ENCODE assay signal across 1 cellular context in genomic region chr20:2470432-2471193, GRCh38.
TF ChIP-seq lines count a peak whose summit lies in the region.

Gene SNRPB, minus strand, starts transcription at chr20:2470789. Its CDS starts 99 bp downstream, at chr20:2470690.

TF ChIP-seq in HepG2, 621 proteins besides CTCF, POLR2A, EP300 and RAD21 (continued from another document and continues in another):
- TF ChIP-seq HES4 (CRISPR knock-in tag; IDR thresholded peaks at IDR 0.05; ENCODE audit: borderline replicate concordance) (peak; percentile 91), TBL1XR1 (IDR thresholded peaks at IDR 0.05; ENCODE audit: borderline replicate concordance, low read length, partially characterized antibody) (peak; percentile 82), SIN3A (IDR thresholded peaks at IDR 0.05; ENCODE audit: borderline replicate concordance, low read depth, low read length) (peak; percentile 86; the same call in 1 of the 2 replicates), MLX (CRISPR knock-in tag; IDR thresholded peaks at IDR 0.05) (peak; percentile 84), NFATC3 (CRISPR knock-in tag; IDR thresholded peaks at IDR 0.05) (peak; percentile 100), ZNF615 (CRISPR knock-in tag; IDR thresholded peaks at IDR 0.05; ENCODE audit: borderline replicate concordance) (peak; percentile 99), HNF1B (CRISPR knock-in tag; IDR thresholded peaks at IDR 0.05) (peak; percentile 97), LRRFIP1 (CRISPR knock-in tag; conservative IDR thresholded peaks at IDR 0.05) (peak; percentile 93), ZFP41 (CRISPR knock-in tag; IDR thresholded peaks at IDR 0.05; ENCODE audit: borderline replicate concordance) (peak; percentile 97), ZZZ3 (CRISPR knock-in tag; IDR thresholded peaks at IDR 0.05; ENCODE audit: borderline replicate concordance) (peak; percentile 100), ZBTB43 (CRISPR knock-in tag; conservative IDR thresholded peaks at IDR 0.05) (peak; percentile 92), NFIB (CRISPR knock-in tag; IDR thresholded peaks at IDR 0.05; ENCODE audit: borderline replicate concordance) (no peak), ZSCAN21 (CRISPR knock-in tag; IDR thresholded peaks at IDR 0.05; ENCODE audit: borderline replicate concordance) (peak; percentile 95; the same call in 1 of the 2 replicates), CBX2 (IDR thresholded peaks at IDR 0.05; ENCODE audit: low read depth, low read length) (0 out of 2 replicates have a peak, but pooled peaks have one; percentile 69), CBX2 (CRISPR knock-in tag; IDR thresholded peaks at IDR 0.05; ENCODE audit: low read depth) (peak; percentile 94; the same call in 1 of the 2 replicates), HOXA3 (CRISPR knock-in tag; IDR thresholded peaks at IDR 0.05) (peak; percentile 98), CBFB (CRISPR knock-in tag; IDR thresholded peaks at IDR 0.05) (peak; percentile 95), ETV6 (CRISPR knock-in tag; conservative IDR thresholded peaks at IDR 0.05) (peak; percentile 98), USF2 (IDR thresholded peaks at IDR 0.05; ENCODE audit: low read depth, low read length) (no peak), USF2 (CRISPR knock-in tag; IDR thresholded peaks at IDR 0.05; ENCODE audit: borderline replicate concordance) (0 out of 2 replicates have a peak, but pooled peaks have one; percentile 61), FOXM1 (CRISPR knock-in tag; IDR thresholded peaks at IDR 0.05) (peak; percentile 69; the same call in 1 of the 2 replicates), TOPORS (CRISPR knock-in tag; IDR thresholded peaks at IDR 0.05) (peak; percentile 96), SOX5 (CRISPR knock-in tag; IDR thresholded peaks at IDR 0.05; ENCODE audit: borderline replicate concordance) (peak; percentile 75), ZFP37 (CRISPR knock-in tag; IDR thresholded peaks at IDR 0.05; ENCODE audit: borderline replicate concordance) (peak; percentile 98), TRIM24 (CRISPR knock-in tag; IDR thresholded peaks at IDR 0.05) (no peak), ARNT (IDR thresholded peaks at IDR 0.05) (no peak), NAIF1 (CRISPR knock-in tag; IDR thresholded peaks at IDR 0.05; ENCODE audit: borderline replicate concordance) (peak; percentile 98), MYNN (CRISPR knock-in tag; IDR thresholded peaks at IDR 0.05; ENCODE audit: low read depth) (peak; percentile 96), SKI (IDR thresholded peaks at IDR 0.05; ENCODE audit: partially characterized antibody) (peak; percentile 73), JUN (CRISPR knock-in tag; IDR thresholded peaks at IDR 0.05) (peak; percentile 84), ZNF691 (CRISPR knock-in tag; IDR thresholded peaks at IDR 0.05; ENCODE audit: borderline replicate concordance, low read depth) (peak; percentile 98), NFE2 (CRISPR knock-in tag; IDR thresholded peaks at IDR 0.05) (peak; percentile 67; the same call in 1 of the 2 replicates), THAP8 (CRISPR knock-in tag; IDR thresholded peaks at IDR 0.05; ENCODE audit: borderline replicate concordance) (peak; percentile 95), ZNF784 (CRISPR knock-in tag; IDR thresholded peaks at IDR 0.05; ENCODE audit: borderline replicate concordance) (peak; percentile 100), DPF2 (CRISPR knock-in tag; IDR thresholded peaks at IDR 0.05; ENCODE audit: borderline replicate concordance, low read depth) (peak; percentile 62; the same call in 1 of the 2 replicates), ZNF256 (CRISPR knock-in tag; conservative IDR thresholded peaks at IDR 0.05) (peak; percentile 98), ZNF282 (IDR thresholded peaks at IDR 0.05; ENCODE audit: partially characterized antibody) (no peak), RFX1 (IDR thresholded peaks at IDR 0.05) (no peak), SMAD9 (CRISPR knock-in tag; IDR thresholded peaks at IDR 0.05) (peak; percentile 98; the same call in 1 of the 2 replicates), ZNF710 (CRISPR knock-in tag; IDR thresholded peaks at IDR 0.05; ENCODE audit: borderline replicate concordance) (peak; percentile 96), TRAFD1 (CRISPR knock-in tag; IDR thresholded peaks at IDR 0.05; ENCODE audit: borderline replicate concordance) (no peak; the same call in 1 of the 2 replicates)
